Comparison of ENCODE assay signal across 8 cellular contexts in the genomic region with DNA sequence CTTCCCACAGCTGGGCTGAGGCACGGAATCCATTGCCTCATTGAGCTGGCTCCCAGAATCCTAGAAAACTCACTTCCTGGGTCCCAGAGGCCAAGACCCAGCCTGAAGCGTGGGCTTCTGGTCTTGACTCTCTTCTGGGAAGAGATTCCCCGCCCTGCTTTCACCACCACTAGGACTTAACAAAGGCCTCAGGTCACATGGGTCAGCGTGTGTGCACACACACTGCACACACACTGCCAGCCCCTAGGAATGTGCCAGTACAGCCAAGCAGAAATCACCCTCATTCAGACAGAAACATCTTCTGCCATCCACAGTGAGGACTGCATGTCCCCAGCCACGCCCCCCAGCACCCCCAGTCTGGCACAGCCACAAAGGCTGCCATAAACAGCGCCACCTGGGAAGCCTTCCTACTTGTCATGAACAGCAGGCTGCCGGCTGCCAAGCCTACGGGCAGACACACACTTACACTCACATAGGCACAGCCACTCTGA.
DNase-seq lines count a peak whose midpoint lies in the region; ATAC-seq and TF ChIP-seq lines count a peak whose summit lies in the region.

No MANE protein-coding gene starts in this region.

- no peak for TF ChIP-seq EP300 in stomach (IDR thresholded peaks at IDR 0.05)

- TF ChIP-seq POLR2A in stomach (IDR thresholded peaks at IDR 0.05): no peak

- H3K27me3 ChIP-seq in HUES64 (ENCODE audit: insufficient read depth, low read length) (no peaks in the 10 kb centered on the region), brain microvascular endothelial cell (replicated peaks) (no peaks in the 10 kb centered on the region), stomach (no peaks in the 10 kb centered on the region)

- 83% methylated on average over 8 of the region's 8 CpGs for WGBS in HUES64
- 21 to 48% (median 38%) methylated on average over 8 of the region's 8 CpGs for whole genome bisulfite sequencing in stomach, 5 donors

- intact Hi-C loops in stomach (cut with DNase I; ENCODE audit: low total_unique reads): no loop called here

- no peak for DNase-seq in brain microvascular endothelial cell
- peak; percentile 20 for DNase-seq in iris pigment epithelial cell (ENCODE audit: low read depth)
- DNase-seq in stomach: peak; percentile 52
- no peak for DNase-seq in NCI-H524 treated with DMSO at 0.1 percent for 48 hours (lab: John Stamatoyannopoulos, UW)
- DNase-seq in middle frontal gyrus (ENCODE audit: extremely low spot score, low spot score): no peak

- H3K9me3 ChIP-seq in HUES64 (ENCODE audit: insufficient read depth, low read depth, low read length) (no peaks in the 10 kb centered on the region), stomach (no peaks in the 10 kb centered on the region)

- in situ Hi-C loops in brain microvascular endothelial cell (cut with HindIII; ENCODE audit: low pct_ligation_motif_present, low sequenced_read_pairs): no loop called here

- no peaks in the 10 kb centered on the region for H3K36me3 ChIP-seq in HUES64 (ENCODE audit: insufficient read depth, low read length)
- H3K36me3 ChIP-seq in brain microvascular endothelial cell (replicated peaks): peaks cover 21% of the 10 kb centered on the region
- H3K36me3 ChIP-seq in stomach: peaks cover 35 to 66% (median 45%) of the 10 kb centered on the region in 4 donors

- H3K4me3 ChIP-seq in HUES64 (ENCODE audit: low read length) (no peak overlapping the region), brain microvascular endothelial cell (ENCODE audit: low read depth, low read length) (no peak overlapping the region), stomach (no peak overlapping the region)

- TF ChIP-seq CTCF in brain microvascular endothelial cell (IDR thresholded peaks at IDR 0.05; ENCODE audit: low read depth, low read length, missing control alignments): peak; percentile 56
- peak in 1 of 7 experiments; percentile 8 for TF ChIP-seq CTCF in stomach (IDR thresholded peaks at IDR 0.05)

- peaks cover 6% of the 10 kb centered on the region; the same call in 1 of the 2 replicates for H3K4me1 ChIP-seq in HUES64 (ENCODE audit: insufficient read depth, low read length)
- peaks cover 16 to 85% (median 52%) of the 10 kb centered on the region in 4 donors for H3K4me1 ChIP-seq in stomach

- no peak overlapping the region for H3K9ac ChIP-seq in HUES64 (ENCODE audit: low read depth, low read length)

- no peak for ATAC-seq in GM21360 (IDR thresholded peaks at IDR 0.05; ENCODE audit: unreplicated experiment)
- ATAC-seq in HG02571 (IDR thresholded peaks at IDR 0.05; ENCODE audit: unreplicated experiment): no peak

- H3K27ac ChIP-seq in HUES64 (ENCODE audit: low read depth, low read length) (peak overlapping the region; percentile 48; the same call in 1 of the 2 replicates), brain microvascular endothelial cell (no peak overlapping the region), stomach (peak overlapping the region; percentile 43 to 84 (median 80))

Comparison
In these comparisons a context has a peak if more than half of its experiments do, and no peak if none do; other contexts are left out.
1. DNase-seq: peak in iris pigment epithelial cell (single experiment) and stomach (single experiment); none in brain microvascular endothelial cell (single experiment), NCI-H524 treated with DMSO at 0.1 percent for 48 hours (single experiment) and middle frontal gyrus (single experiment).